Comparison of ENCODE assay signal across 12 cellular contexts in genomic region chr19:51715850-51716249, GRCh38. TPM values are rescaled to one million over a fixed set of nuclear protein-coding genes. Genes with fewer than 3 reads are reported as not detected.
"Had no signal": no experiment of that assay in that cellular context is flagged by ENCODE, and none has a peak within 500 bp of the region (broad histone marks: within the 10 kb centered on the region; RNA-seq: fewer than 3 reads in every experiment).

No MANE protein-coding gene starts in this region.

- ATAC-seq: GM23338, HCT116 had no signal

- H3K9me3 ChIP-seq: HAP-1 had no signal

- H3K9ac ChIP-seq: GM23248 had no signal

- H3K4me1 ChIP-seq: HAP-1 had no signal

- H2AFZ ChIP-seq: GM23248, GM23338 had no signal

- H3K4me3 Mint-ChIP-seq: GM23338, H9, HFFc6 had no signal

- DNase-seq: GM23248, GOT3, H7, H9, HCEC 1CT, HFFc6 had no signal

- FAIRE-seq: H1, H54 had no signal

- H3K27ac Mint-ChIP-seq: GM23338, H9, HFFc6 had no signal

- H3K4me2 ChIP-seq: GM23338 had no signal

- H3K36me3 ChIP-seq: HAP-1 had no signal

- H3K4me3 ChIP-seq: GM23248, GM23338, HAP-1 had no signal

- H3K27ac ChIP-seq: GM23248 had no signal

RNA-seq across cellular contexts. Expression of gene HAS1, which starts 7.9 kb away (rescaled TPM):
- total RNA-seq: H1, H4, H7, HFFc6 had no signal
- polyA plus RNA-seq: GM23248 had no signal

RNA-seq across cellular contexts. Expression of gene FPR1, which starts 35.8 kb away (rescaled TPM):
- total RNA-seq: GM23248, GM23338, H1, H7, H9 had no signal
- polyA plus RNA-seq: GM23248, GM23338 had no signal

RNA-seq across cellular contexts. Expression of gene FPR2, which starts 45.1 kb away (rescaled TPM):
- total RNA-seq: GM23248, GM23338, H1, H7, H9, HFFc6 had no signal
- polyA plus RNA-seq: GM23248, GM23338 had no signal
